In the genomic region with DNA sequence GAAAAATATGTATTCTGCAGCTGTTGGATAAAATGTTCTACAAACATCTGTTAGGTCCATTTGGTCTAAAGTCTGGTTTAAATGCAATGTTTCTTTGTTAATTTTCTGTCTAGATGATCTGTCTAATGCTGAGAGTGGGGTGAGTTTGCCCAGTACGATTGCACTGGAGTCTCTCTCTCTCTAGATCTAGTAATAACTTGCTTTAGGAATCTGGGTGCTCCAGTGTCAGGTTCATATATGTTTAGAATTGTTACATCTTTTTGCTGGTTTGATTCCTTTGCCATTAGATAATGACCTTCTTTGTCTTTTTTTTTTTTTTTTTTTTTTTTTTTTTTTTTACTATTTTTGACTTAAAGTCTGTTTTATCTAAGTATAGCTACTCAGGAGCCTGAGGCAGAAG, we compare ENCODE assay signal across 2 cellular contexts.
TF ChIP-seq lines count a peak whose summit lies in the region.

No MANE protein-coding gene starts in this region.

TF ChIP-seq in WTC11, 78 proteins besides CTCF, POLR2A, EP300 and RAD21 (continued from another document):
- no peak for TF ChIP-seq AR (CRISPR knock-in tag; IDR thresholded peaks at IDR 0.05)

TF ChIP-seq in HepG2, 621 proteins besides CTCF, POLR2A, EP300 and RAD21 (continued from another document):
- TF ChIP-seq RBFOX2 (IDR thresholded peaks at IDR 0.05; ENCODE audit: low read depth, low read length) (no peak), SOX5 (CRISPR knock-in tag; IDR thresholded peaks at IDR 0.05; ENCODE audit: borderline replicate concordance) (no peak), ARID2 (CRISPR knock-in tag; IDR thresholded peaks at IDR 0.05; ENCODE audit: borderline replicate concordance) (no peak), KMT2B (CRISPR knock-in tag; IDR thresholded peaks at IDR 0.05) (no peak), RFX3 (CRISPR knock-in tag; IDR thresholded peaks at IDR 0.05) (no peak), SETDB1 (CRISPR knock-in tag; IDR thresholded peaks at IDR 0.05; ENCODE audit: borderline replicate concordance) (no peak)
